Comparison of ENCODE assay signal across 8 cellular contexts in genomic region chr19:29942404-29943261, GRCh38. TPM values are rescaled to one million over a fixed set of nuclear protein-coding genes. Genes with fewer than 3 reads are reported as not detected.
DNase-seq lines count a peak whose midpoint lies in the region; ATAC-seq lines count a peak whose summit lies in the region.

No MANE protein-coding gene starts in this region.

- no peaks in the 10 kb centered on the region for H3K9me3 Mint-ChIP-seq in memory B cell

- H3K4me3 Mint-ChIP-seq in memory B cell = peak overlapping the region; percentile 90

- H3K4me1 Mint-ChIP-seq in memory B cell = peaks cover 29% of the 10 kb centered on the region

- ATAC-seq in HG03045 (IDR thresholded peaks at IDR 0.05; ENCODE audit: unreplicated experiment) = peak; percentile 66
- ATAC-seq in memory B cell (ENCODE audit: low read depth) = peak; percentile 71

- H3K36me3 Mint-ChIP-seq in memory B cell = peaks cover 9% of the 10 kb centered on the region

- peak; percentile 59 for DNase-seq in NK-92 treated with Interleukin-12 subunit alpha and Interleukin-12 subunit beta, amount 100 ng/mL, for 24 hours (lab: John Stamatoyannopoulos, UW)
- DNase-seq in NK-92 (lab: John Stamatoyannopoulos, UW; ENCODE audit: unreplicated experiment) (no peak), NCI-H446 treated with DMSO at 0.1 percent for 48 hours (lab: John Stamatoyannopoulos, UW) (peak; percentile 22), dermis blood vessel endothelial cell (peak; percentile 32), memory B cell (ENCODE audit: low spot score in 2 of 2) (peak; percentile 51 to 64)
- peak; percentile 65 for DNase-seq in activated CD4-positive, alpha-beta T cell treated with anti-CD3 and anti-CD28 coated beads, Interleukin-2, amount 50 U/mL, for 1 hour
- DNase-seq in stimulated activated CD8-positive, alpha-beta memory T cell treated with anti-CD3 and anti-CD28 coated beads, Interleukin-12 subunit alpha, Interleukin-12 subunit beta, amount 100 ng/mL, for 4 hours (ENCODE audit: low read depth) = peak; percentile 62

- peak overlapping the region; percentile 58 for H3K27ac Mint-ChIP-seq in memory B cell

- H3K27me3 Mint-ChIP-seq in memory B cell = peaks cover 10% of the 10 kb centered on the region

RNA-seq across cellular contexts. Expression of gene URI1, which starts 0.6 kb away (rescaled TPM):
- total RNA-seq in dermis blood vessel endothelial cell = 37.3 and 44.7 TPM in 2 replicates
